Comparison of ENCODE assay signal across 20 cellular contexts in genomic region chr11:68498313-68498712, GRCh38. TPM values are rescaled to one million over a fixed set of nuclear protein-coding genes. Genes with fewer than 3 reads are reported as not detected.
A peak's percentile ranks its signal among the peaks of the same experiment; 100 is the strongest.
DNase-seq lines count a peak whose midpoint lies in the region; ATAC-seq, FAIRE-seq and TF ChIP-seq lines count a peak whose summit lies in the region.
"Had no signal": no experiment of that assay in that cellular context is flagged by ENCODE, and none has a peak within 500 bp of the region (broad histone marks: within the 10 kb centered on the region; RNA-seq: fewer than 3 reads in every experiment).

No MANE protein-coding gene starts in this region.

- no peak for TF ChIP-seq RAD21 in K562 (CRISPR knock-in tag; conservative IDR thresholded peaks at IDR 0.05 in 1 of 2, IDR thresholded peaks at IDR 0.05 in 1 of 2)

- 4% methylated on average over 2 of the region's 2 CpGs for WGBS in K562 (ENCODE audit: insufficient coverage, low coverage, missing lambda C conversion rate)

- H3K4me3 ChIP-seq in BLaER1 treated with 17β-estradiol and CSF1 and Interleukin-3, amounts not matched to agents 10 nM and 100 nM, result no peak overlapping the region
- H3K4me3 ChIP-seq in CD8-positive, alpha-beta memory T cell (ENCODE audit: low read length), result no peak overlapping the region
- no peak overlapping the region for H3K4me3 ChIP-seq in K562
- H3K4me3 ChIP-seq: GM23248, sigmoid colon had no signal

- peaks cover 55 to 86% (median 78%) of the 10 kb centered on the region in 10 experiments for H3K4me1 ChIP-seq in BLaER1 treated with 17β-estradiol and CSF1 and Interleukin-3, amounts not matched to agents 10 nM and 100 nM
- peaks cover 59% of the 10 kb centered on the region for H3K4me1 ChIP-seq in CD8-positive, alpha-beta memory T cell (ENCODE audit: insufficient read depth, low read length)
- H3K4me1 ChIP-seq in K562 (replicated peaks in 1 of 2; ENCODE audit: control insufficient read depth in 2 of 2, insufficient read depth in 2 of 2, low read length in 2 of 2), result peaks cover 22 to 35% of the 10 kb centered on the region in 2 experiments

- in situ Hi-C loops in K562 (cut with MboI), result no loop called here

- peak overlapping the region in 2 of 11 experiments; percentile 0 to 23; a peak in 2 of 22 replicates for H3K27ac ChIP-seq in BLaER1 treated with 17β-estradiol and CSF1 and Interleukin-3, amounts not matched to agents 10 nM and 100 nM
- no peak overlapping the region for H3K27ac ChIP-seq in CD8-positive, alpha-beta memory T cell (ENCODE audit: low read depth, low read length)
- H3K27ac ChIP-seq in K562 (ENCODE audit: extremely low read depth, low read depth, low read length), result no peak overlapping the region
- H3K27ac ChIP-seq: GM23248 had no signal

- POLR2A ChIA-PET in CD8-positive, alpha-beta memory T cell (lab: Charles Lee), result no interaction called here
- POLR2A ChIA-PET in K562 (lab: Yijun Ruan, JAX), result interaction anchor here (1.0 to 1.3 kb wide), 3 partner anchors 15 to 24 kb away, joined by 3 to 4 read pairs (median 4); no protein-coding TSS in a partner anchor

- no peak for FAIRE-seq in K562 (lab: Jason Lieb, UNC)
- FAIRE-seq: astrocyte, RCC 7860 had no signal

- peak overlapping the region in 5 of 8 donors; percentile 14 to 77 (median 62) for H3K27ac Mint-ChIP-seq in CD8-positive, alpha-beta memory T cell
- peak overlapping the region; percentile 45 for H3K27ac Mint-ChIP-seq in memory B cell
- H3K27ac Mint-ChIP-seq: activated naive CD4-positive, alpha-beta T cell treated with anti-CD3 and anti-CD28 coated beads for 36 hours had no signal

- H3K4me2 ChIP-seq in BLaER1 treated with 17β-estradiol and CSF1 and Interleukin-3, amounts not matched to agents 10 nM and 100 nM, result peak overlapping the region; percentile 47 to 83 (median 66); a peak in 19 of 22 replicates
- H3K4me2 ChIP-seq in K562 (ENCODE audit: insufficient read depth, low read length), result peak overlapping the region; percentile 41; the same call in 1 of the 2 replicates

- no peak for TF ChIP-seq CTCF in K562 (IDR thresholded peaks at IDR 0.05 in 2 of 3, conservative IDR thresholded peaks at IDR 0.05 in 1 of 3; ENCODE audit: insufficient read depth in 2 of 3, low read depth in 1 of 3, low read length in 3 of 3)

- H4K20me1 ChIP-seq in BLaER1 treated with 17β-estradiol and CSF1 and Interleukin-3, amounts not matched to agents 10 nM and 100 nM, result peaks cover 100% of the 10 kb centered on the region in 11 experiments
- peaks cover 34% of the 10 kb centered on the region for H4K20me1 ChIP-seq in K562 (replicated peaks; ENCODE audit: control insufficient read depth, insufficient read depth, low read length)

- peaks cover 0 to 3% (median under 1%) of the 10 kb centered on the region in 3 donors for H3K36me3 Mint-ChIP-seq in CD8-positive, alpha-beta memory T cell
- H3K36me3 Mint-ChIP-seq in memory B cell, result peaks cover 3% of the 10 kb centered on the region

- H3K9me3 ChIP-seq in BLaER1 treated with 17β-estradiol and CSF1 and Interleukin-3, amounts not matched to agents 10 nM and 100 nM (replicated peaks in 1 of 11), result 0 out of 22 replicates have a peak, but pooled peaks cover 0 to 6% (median 0%) of the 10 kb centered on the region in 11 experiments
- no peaks in the 10 kb centered on the region for H3K9me3 ChIP-seq in CD8-positive, alpha-beta memory T cell (ENCODE audit: low read length)
- no peaks in the 10 kb centered on the region for H3K9me3 ChIP-seq in K562 (replicated peaks; ENCODE audit: control insufficient read depth, insufficient read depth, low read depth, low read length)
- H3K9me3 ChIP-seq: sigmoid colon had no signal

- peaks cover 76 to 92% (median 91%) of the 10 kb centered on the region in 3 donors for H3K4me1 Mint-ChIP-seq in CD8-positive, alpha-beta memory T cell
- peaks cover 56% of the 10 kb centered on the region for H3K4me1 Mint-ChIP-seq in memory B cell

- TF ChIP-seq EP300 in K562 (IDR thresholded peaks at IDR 0.05; ENCODE audit: low read length), result no peak

- H3K9me3 Mint-ChIP-seq in CD8-positive, alpha-beta memory T cell, result no peaks in the 10 kb centered on the region
- no peaks in the 10 kb centered on the region for H3K9me3 Mint-ChIP-seq in memory B cell
- H3K9me3 Mint-ChIP-seq: activated naive CD4-positive, alpha-beta T cell treated with anti-CD3 and anti-CD28 coated beads for 36 hours; neural crest cell had no signal

- ATAC-seq in K562, result peak; percentile 30; the same call in 1 of the 3 replicates
- ATAC-seq in memory B cell (ENCODE audit: low read depth), result peak; percentile 28
- ATAC-seq in GM19395 (IDR thresholded peaks at IDR 0.05; ENCODE audit: unreplicated experiment), result no peak

- CTCF ChIA-PET in CD8-positive, alpha-beta memory T cell (lab: Charles Lee), result no interaction called here
- CTCF ChIA-PET in K562 (lab: Yijun Ruan, JAX; ENCODE audit: low intra/inter-chr PET ratio), result no interaction called here

- intact Hi-C loops in K562 (cut with micrococcal nuclease), result no loop called here

- no peak overlapping the region for H2AFZ ChIP-seq in K562 (ENCODE audit: low read depth, low read length)
- H2AFZ ChIP-seq: GM23248 had no signal

- peaks cover 93% of the 10 kb centered on the region for H3K79me2 ChIP-seq in K562 (ENCODE audit: control insufficient read depth, insufficient read depth, low read length)

- H3K27me3 Mint-ChIP-seq in CD8-positive, alpha-beta memory T cell, result no peaks in the 10 kb centered on the region
- H3K27me3 Mint-ChIP-seq in memory B cell, result no peaks in the 10 kb centered on the region

- no peak for TF ChIP-seq POLR2A in K562 (conservative IDR thresholded peaks at IDR 0.05)

- no peaks in the 10 kb centered on the region for H3K27me3 ChIP-seq in BLaER1 treated with 17β-estradiol and CSF1 and Interleukin-3, amounts not matched to agents 10 nM and 100 nM
- H3K27me3 ChIP-seq in CD8-positive, alpha-beta memory T cell (ENCODE audit: insufficient read depth, low read length, poor library complexity, severe bottlenecking), result no peaks in the 10 kb centered on the region
- H3K27me3 ChIP-seq in K562 (ENCODE audit: control insufficient read depth in 2 of 2, insufficient read depth in 2 of 2, low read length in 2 of 2), result no peaks in the 10 kb centered on the region
- H3K27me3 ChIP-seq: sigmoid colon had no signal

- no TSS peak for BruUV-seq in K562 (replicated peaks; lab: Mats Ljungman, UMichigan)

- no peak overlapping the region for H3K9ac ChIP-seq in BLaER1 treated with 17β-estradiol and CSF1 and Interleukin-3, amounts not matched to agents 10 nM and 100 nM
- H3K9ac ChIP-seq in K562 (ENCODE audit: insufficient read depth in 1 of 2, low read depth in 2 of 2, low read length in 2 of 2), result no peak overlapping the region
- H3K9ac ChIP-seq: GM23248 had no signal

- peak overlapping the region in 3 of 7 donors; percentile 30 to 54 (median 41) for H3K4me3 Mint-ChIP-seq in CD8-positive, alpha-beta memory T cell
- peak overlapping the region; percentile 11 for H3K4me3 Mint-ChIP-seq in memory B cell
- H3K4me3 Mint-ChIP-seq: activated naive CD4-positive, alpha-beta T cell treated with anti-CD3 and anti-CD28 coated beads for 36 hours; neural crest cell had no signal

- peaks cover 0 to 16% (median 0%) of the 10 kb centered on the region in 11 experiments; a peak in 6 of 22 replicates for H3K36me3 ChIP-seq in BLaER1 treated with 17β-estradiol and CSF1 and Interleukin-3, amounts not matched to agents 10 nM and 100 nM
- no peaks in the 10 kb centered on the region for H3K36me3 ChIP-seq in CD8-positive, alpha-beta memory T cell (ENCODE audit: insufficient read depth, low read length)
- no peaks in the 10 kb centered on the region; the same call in 1 of the 3 replicates for H3K36me3 ChIP-seq in K562 (ENCODE audit: control insufficient read depth, insufficient read depth, low read length)
- H3K36me3 ChIP-seq: sigmoid colon had no signal

- H3K9me1 ChIP-seq in K562 (ENCODE audit: control insufficient read depth, insufficient read depth, low read length), result no peaks in the 10 kb centered on the region

- DNase-seq in CD8-positive, alpha-beta memory T cell, result no peak
- DNase-seq in K562 (ENCODE audit: extremely low read depth in 1 of 4, low spot score in 3 of 4) (no peak), memory B cell (ENCODE audit: low spot score in 2 of 2) (no peak), SKM-1 (lab: John Stamatoyannopoulos, UW; ENCODE audit: unreplicated experiment) (no peak)
- DNase-seq in effector CD8-positive, alpha-beta T cell (lab: John Stamatoyannopoulos, UW), result no peak
- no peak for DNase-seq in stimulated activated CD4-positive, alpha-beta T cell treated with anti-CD3 and anti-CD28 coated beads, Interleukin-4, amount 100 ng/mL, for 24 hours
- DNase-seq: activated CD4-positive, CD25-positive, alpha-beta regulatory T cell; activated naive CD4-positive, alpha-beta T cell treated with anti-CD3 and anti-CD28 coated beads for 36 hours; DND-41; GM23248; NCI-H187 treated with DMSO at 0.1 percent for 48 hours; NCI-H524 treated with DMSO at 0.1 percent for 48 hours; sigmoid colon; stimulated activated CD4-positive, alpha-beta T cell treated with anti-CD3 and anti-CD28 coated beads, Interleukin-4, amount 100 ng/mL, for 4 hours; SW 1271 had no signal

TF ChIP-seq in K562, 482 proteins besides CTCF, POLR2A, EP300 and RAD21:
- 0 out of 2 replicates have a peak, but pooled peaks have one; percentile 37 for TF ChIP-seq ZNF75A (CRISPR knock-in tag; IDR thresholded peaks at IDR 0.05)
- no peak for TF ChIP-seq HDAC3 (IDR thresholded peaks at IDR 0.05; ENCODE audit: borderline replicate concordance, partially characterized antibody)

RNA-seq across cellular contexts. Expression of gene PPP6R3, which starts 37.8 kb away (rescaled TPM):
- total RNA-seq in CD8-positive, alpha-beta memory T cell, result 100 to 1,000 TPM; 118 to 119 TPM
- 49.3 TPM for polyA plus RNA-seq in CD8-positive, alpha-beta memory T cell
- total RNA-seq in K562 (2011; cell fraction: chromatin; rRNA removed; ENCODE audit: low replicate concordance), result 136 and 375 TPM in 2 replicates
- 57.0 and 86.1 TPM in 2 replicates for total RNA-seq in K562 (2011; cell fraction: nucleolus; rRNA removed)
- 132 and 147 TPM in 2 replicates for total RNA-seq in K562 (2011; cell fraction: nucleoplasm; rRNA removed)
- total RNA-seq in K562 (2014; rRNA removed), result 96.1 and 103 TPM in 2 replicates
- total RNA-seq in K562 (2014; rRNA removed; fragmentation: Illumina TruSeq; extraction: Trizol), result 110 and 132 TPM in 2 replicates
- total RNA-seq in K562 (2015; rRNA removed; fragmentation: Illumina TruSeq; extraction: Trizol), result 111 and 117 TPM in 2 replicates
- total RNA-seq in K562 (2021), result 90.3 and 91.2 TPM in 2 replicates
- 58.4 and 75.6 TPM in 2 replicates for polyA plus RNA-seq in K562 (2011; rRNA removed)
- polyA plus RNA-seq in K562 (2011; cell fraction: cytosol; rRNA removed), result 25.4 and 35.3 TPM in 2 replicates
- polyA plus RNA-seq in K562 (2011; cell fraction: nucleus; rRNA removed), result 95.8 and 111 TPM in 2 replicates
- polyA plus RNA-seq in K562 (2012), result 45.4 and 55.1 TPM in 2 replicates
- 69.1 and 80.6 TPM in 2 replicates for polyA plus RNA-seq in K562 (2014; fragmentation: Illumina TruSeq; extraction: Trizol)
- polyA plus RNA-seq in K562 (2014; fragmentation: Nextera tagmentation; extraction: Ambion mirVana), result 10 to 100 TPM; 20.3 to 32.5 TPM
- polyA plus RNA-seq in K562 (2014; rRNA removed), result 46.7 and 48.4 TPM in 2 replicates
- polyA minus RNA-seq in K562 (2011; rRNA and poly(A)+ RNA removed), result 179 and 197 TPM in 2 replicates
- 67.2 and 87.0 TPM in 2 replicates for polyA minus RNA-seq in K562 (2011; cell fraction: cytosol; rRNA and poly(A)+ RNA removed)
- polyA minus RNA-seq in K562 (2011; cell fraction: nucleus; rRNA and poly(A)+ RNA removed), result 114 and 187 TPM in 2 replicates
